Comparison of ENCODE assay signal across 9 cellular contexts in genomic region chr7:95433952-95434351, GRCh38. TPM values are rescaled to one million over a fixed set of nuclear protein-coding genes. Genes with fewer than 3 reads are reported as not detected.
A peak's percentile ranks its signal among the peaks of the same experiment; 100 is the strongest.
DNase-seq lines count a peak whose midpoint lies in the region; ATAC-seq and TF ChIP-seq lines count a peak whose summit lies in the region.
"Had no signal": no experiment of that assay in that cellular context is flagged by ENCODE, and none has a peak within 500 bp of the region (broad histone marks: within the 10 kb centered on the region; RNA-seq: fewer than 3 reads in every experiment).

No MANE protein-coding gene starts in this region.

- H3K27ac ChIP-seq in BLaER1 treated with 17β-estradiol and CSF1 and Interleukin-3, amounts not matched to agents 10 nM and 100 nM = peak overlapping the region; percentile 83 to 97 (median 91); a peak in 20 of 22 replicates
- H3K27ac ChIP-seq in Panc1 (ENCODE audit: low read length) (peak overlapping the region; percentile 97), osteoblast (ENCODE audit: low read depth, low read length) (peak overlapping the region; percentile 77)

- CTCF ChIA-PET in Panc1 (lab: Charles Lee) = no interaction called here

- H3K27me3 ChIP-seq in BLaER1 treated with 17β-estradiol and CSF1 and Interleukin-3, amounts not matched to agents 10 nM and 100 nM = no peaks in the 10 kb centered on the region
- H3K27me3 ChIP-seq in Panc1 (ENCODE audit: control insufficient read depth, insufficient read depth, low read length) = no peaks in the 10 kb centered on the region
- H3K27me3 ChIP-seq in osteoblast (ENCODE audit: insufficient read depth, low read length) = no peaks in the 10 kb centered on the region

- H3K4me3 ChIP-seq in BLaER1 treated with 17β-estradiol and CSF1 and Interleukin-3, amounts not matched to agents 10 nM and 100 nM = peak overlapping the region; percentile 62 to 83 (median 74)
- H3K4me3 ChIP-seq in Panc1 (ENCODE audit: low read depth in 2 of 2, low read length in 2 of 2) = peak overlapping the region; percentile 66 to 77
- peak overlapping the region; percentile 67 for H3K4me3 ChIP-seq in epithelial cell of esophagus (ENCODE audit: low read length)
- H3K4me3 ChIP-seq in osteoblast (ENCODE audit: insufficient read depth, low read length) = peak overlapping the region; percentile 88

- H3K4me2 ChIP-seq in BLaER1 treated with 17β-estradiol and CSF1 and Interleukin-3, amounts not matched to agents 10 nM and 100 nM = peak overlapping the region; percentile 50 to 86 (median 79)
- peak overlapping the region; percentile 77 for H3K4me2 ChIP-seq in osteoblast (ENCODE audit: insufficient read depth, low read length)

- H3K79me2 ChIP-seq in osteoblast (ENCODE audit: insufficient read depth, low read length) = peaks cover 18% of the 10 kb centered on the region

- ATAC-seq in Panc1 = no peak

- in situ Hi-C loops in Panc1 (cut with HindIII; ENCODE audit: low pct_unique_long_range_greater_than_20kb, low sequenced_read_pairs) = no loop called here

- peak overlapping the region; percentile 83 for H2AFZ ChIP-seq in osteoblast (ENCODE audit: low read length)

- POLR2A ChIA-PET in Panc1 (lab: Charles Lee) = no interaction called here

- TF ChIP-seq CTCF in Panc1 (IDR thresholded peaks at IDR 0.05) (no peak), epithelial cell of esophagus (IDR thresholded peaks at IDR 0.05; ENCODE audit: insufficient read depth, low read depth, low read length, missing control alignments) (no peak), osteoblast (IDR thresholded peaks at IDR 0.05; ENCODE audit: extremely low read depth, low read depth, low read length) (no peak)

- H3K36me3 ChIP-seq in BLaER1 treated with 17β-estradiol and CSF1 and Interleukin-3, amounts not matched to agents 10 nM and 100 nM = peaks cover 0 to 18% (median 4%) of the 10 kb centered on the region in 11 experiments; a peak in 5 of 22 replicates
- no peaks in the 10 kb centered on the region; the same call in 1 of the 2 replicates for H3K36me3 ChIP-seq in Panc1 (ENCODE audit: control insufficient read depth, insufficient read depth, low read length)
- no peaks in the 10 kb centered on the region for H3K36me3 ChIP-seq in osteoblast (ENCODE audit: insufficient read depth, low read length)

- peak overlapping the region; percentile 84 to 95 (median 93); a peak in 21 of 22 replicates for H3K9ac ChIP-seq in BLaER1 treated with 17β-estradiol and CSF1 and Interleukin-3, amounts not matched to agents 10 nM and 100 nM

- DNase-seq in Panc1 (ENCODE audit: low read depth, low spot score) = no peak
- DNase-seq in epithelial cell of esophagus (ENCODE audit: low read depth) = no peak
- DNase-seq in osteoblast (ENCODE audit: insufficient read length, low spot score, missing footprints) = no peak
- DNase-seq in SHP77 (lab: John Stamatoyannopoulos, UW) = no peak
- no peak for DNase-seq in stimulated activated CD8-positive, alpha-beta memory T cell treated with anti-CD3 and anti-CD28 coated beads, Interleukin-4, amount 100 ng/mL, for 48 hours
- no peak for DNase-seq in iPS-NIHi11 (ENCODE audit: low spot score)
- DNase-seq in T-helper 9 cell = no peak

- peaks cover 0 to 6% (median 3%) of the 10 kb centered on the region in 11 experiments; a peak in 7 of 22 replicates for H3K9me3 ChIP-seq in BLaER1 treated with 17β-estradiol and CSF1 and Interleukin-3, amounts not matched to agents 10 nM and 100 nM (replicated peaks in 1 of 11)
- H3K9me3 ChIP-seq in Panc1 (ENCODE audit: control insufficient read depth, insufficient read depth, low read depth, low read length) (no peaks in the 10 kb centered on the region), osteoblast (ENCODE audit: low read depth, low read length) (no peaks in the 10 kb centered on the region)

- BruUV-seq in Panc1 (replicated peaks; lab: Mats Ljungman, UMichigan) = no TSS peak

- no peaks in the 10 kb centered on the region for H4K20me1 ChIP-seq in BLaER1 treated with 17β-estradiol and CSF1 and Interleukin-3, amounts not matched to agents 10 nM and 100 nM
- no peaks in the 10 kb centered on the region for H4K20me1 ChIP-seq in osteoblast (ENCODE audit: insufficient read depth, low read length)

- H3K4me1 ChIP-seq in BLaER1 treated with 17β-estradiol and CSF1 and Interleukin-3, amounts not matched to agents 10 nM and 100 nM = peaks cover 24 to 41% (median 30%) of the 10 kb centered on the region in 10 experiments
- H3K4me1 ChIP-seq in Panc1 (ENCODE audit: control insufficient read depth, insufficient read depth, low read length) (peaks cover 5% of the 10 kb centered on the region; the same call in 1 of the 2 replicates), osteoblast (ENCODE audit: insufficient read depth, low read length) (no peaks in the 10 kb centered on the region)

- intact Hi-C loops in Panc1 (cut with micrococcal nuclease; ENCODE audit: unreplicated experiment) = no loop called here

RNA-seq across cellular contexts. Expression of gene PON2, which starts 0.9 kb away (rescaled TPM):
- total RNA-seq in Panc1 (2021; ENCODE audit: unreplicated experiment) = 116 TPM
- 98.1 TPM for polyA plus RNA-seq in Panc1 (2012; ENCODE audit: insufficient read length)
- total RNA-seq in osteoblast = 77.8 and 79.3 TPM in 2 replicates

RNA-seq across cellular contexts. Expression of gene PON3, which starts 37.8 kb away (rescaled TPM):
- 1.2 TPM for total RNA-seq in Panc1 (2021; ENCODE audit: unreplicated experiment)
- 0.74 TPM for polyA plus RNA-seq in Panc1 (2012; ENCODE audit: insufficient read length)
- 0.72 and 0.88 TPM in 2 replicates for total RNA-seq in osteoblast
- total RNA-seq: HT1080 had no signal

RNA-seq across cellular contexts. Expression of gene ASB4, which starts 51.8 kb away (rescaled TPM):
- total RNA-seq in Panc1 (2021; ENCODE audit: unreplicated experiment) (0.15 TPM), osteoblast (not detected in 2 replicates)
- polyA plus RNA-seq in Panc1 (2012; ENCODE audit: insufficient read length) = 0.15 TPM
- total RNA-seq: HT1080 had no signal
